ENCODE assay signal across 12 cellular contexts in the genomic region with DNA sequence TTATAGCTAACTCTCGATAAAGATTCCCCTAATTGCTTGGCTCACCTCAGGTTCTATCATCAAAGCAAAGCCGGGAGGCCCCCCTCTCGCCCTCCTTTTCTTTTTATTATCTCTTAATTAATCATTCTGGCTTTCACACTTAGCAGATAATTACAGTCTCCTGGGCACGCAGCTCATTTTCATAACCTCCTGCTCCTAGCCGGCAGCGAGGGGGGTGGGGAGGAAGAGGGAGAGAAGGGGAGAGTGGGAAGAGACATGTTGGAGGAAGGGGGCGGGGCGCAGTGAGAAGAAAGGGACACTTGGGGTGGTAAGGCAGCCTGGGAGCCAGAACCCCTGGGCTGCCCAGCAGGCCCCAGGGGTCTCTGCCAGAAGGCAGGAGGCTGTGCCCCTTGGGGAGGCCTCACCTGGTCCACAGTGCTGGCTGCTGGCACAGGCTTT. TPM values are rescaled to one million over a fixed set of nuclear protein-coding genes. Genes with fewer than 3 reads are reported as not detected.
A peak's percentile ranks its signal among the peaks of the same experiment; 100 is the strongest.
DNase-seq lines count a peak whose midpoint lies in the region; ATAC-seq, FAIRE-seq and TF ChIP-seq lines count a peak whose summit lies in the region.
"Had no signal": no experiment of that assay in that cellular context is flagged by ENCODE, and none has a peak within 500 bp of the region (broad histone marks: within the 10 kb centered on the region; RNA-seq: fewer than 3 reads in every experiment).

No MANE protein-coding gene starts in this region.

- peaks cover 98% of the 10 kb centered on the region for H3K4me1 Mint-ChIP-seq in osteocyte (ENCODE audit: unreplicated experiment)
- H3K4me1 Mint-ChIP-seq in activated CD4-positive, alpha-beta memory T cell treated with anti-CD3 and anti-CD28 coated beads for 36 hours (ENCODE audit: low read depth), result no peaks in the 10 kb centered on the region

- H3K9me3 ChIP-seq in A549 (no peaks in the 10 kb centered on the region), fibroblast of lung (ENCODE audit: control insufficient read depth, insufficient read depth, low read depth, low read length) (no peaks in the 10 kb centered on the region), mucosa of descending colon (no peaks in the 10 kb centered on the region)

- H3K27ac ChIP-seq in A549 (peak overlapping the region; percentile 88 to 98; a peak in 5 of 6 replicates), fibroblast of lung (ENCODE audit: insufficient read depth, low read length) (peak overlapping the region; percentile 86)

- DNase-seq in A549 (ENCODE audit: low read depth in 1 of 2, low spot score in 1 of 2) (no peak), NCI-H82 (lab: John Stamatoyannopoulos, UW) (peak; percentile 92), fibroblast of lung (ENCODE audit: low read depth in 2 of 2) (no peak), osteocyte (ENCODE audit: extremely low spot score, unreplicated experiment) (no peak), G401 (ENCODE audit: low spot score) (no peak), mucosa of descending colon (no peak)
- no peak for DNase-seq in activated CD4-positive, alpha-beta memory T cell treated with anti-CD3 and anti-CD28 coated beads for 36 hours
- DNase-seq: dorsolateral prefrontal cortex, NCI-H2081, RPMI8226 had no signal

- H2AFZ ChIP-seq in fibroblast of lung (ENCODE audit: low read length), result no peak overlapping the region

- POLR2A ChIA-PET in A549 (lab: Yijun Ruan, JAX), result no interaction called here
- POLR2A ChIA-PET in activated CD4-positive, alpha-beta memory T cell treated with anti-CD3 and anti-CD28 coated beads for 36 hours (lab: Charles Lee), result no interaction called here

- peaks cover 81% of the 10 kb centered on the region for H3K79me2 ChIP-seq in fibroblast of lung (ENCODE audit: control insufficient read depth, insufficient read depth, low read length)

- TF ChIP-seq RAD21 in A549 (conservative IDR thresholded peaks at IDR 0.05 in 1 of 2, IDR thresholded peaks at IDR 0.05 in 1 of 2), result no peak

- H3K27me3 ChIP-seq in fibroblast of lung (ENCODE audit: control insufficient read depth, insufficient read depth, low read length), result no peaks in the 10 kb centered on the region

- peaks cover 92% of the 10 kb centered on the region for H3K4me1 ChIP-seq in A549
- peaks cover 84% of the 10 kb centered on the region for H3K4me1 ChIP-seq in fibroblast of lung (ENCODE audit: control insufficient read depth, extremely low read depth, insufficient read depth, low read length)
- peaks cover 8% of the 10 kb centered on the region for H3K4me1 ChIP-seq in mucosa of descending colon (ENCODE audit: low read depth)

- H3K36me3 ChIP-seq in fibroblast of lung (ENCODE audit: control insufficient read depth, insufficient read depth, low read length), result no peaks in the 10 kb centered on the region
- H3K36me3 ChIP-seq in mucosa of descending colon (ENCODE audit: low read depth), result no peaks in the 10 kb centered on the region

- no peak overlapping the region for H3K4me3 ChIP-seq in A549
- H3K4me3 ChIP-seq in fibroblast of lung (replicated peaks in 1 of 4; ENCODE audit: control extremely low read depth in 1 of 4, insufficient read depth in 1 of 4, low read depth in 3 of 4, low read length in 4 of 4), result no peak overlapping the region
- no peak overlapping the region for H3K4me3 ChIP-seq in mucosa of descending colon
- H3K4me3 ChIP-seq: dorsolateral prefrontal cortex had no signal

- no peak for TF ChIP-seq EP300 in A549 (IDR thresholded peaks at IDR 0.05)

- no peak for ATAC-seq in A549
- no peak for ATAC-seq in GM18498 (IDR thresholded peaks at IDR 0.05; ENCODE audit: unreplicated experiment)
- no peak for ATAC-seq in mucosa of descending colon

- intact Hi-C loops in activated CD4-positive, alpha-beta memory T cell treated with anti-CD3 and anti-CD28 coated beads for 36 hours (cut with micrococcal nuclease), result no loop called here
- intact Hi-C loops in mucosa of descending colon (cut with DNase I, micrococcal nuclease), result no loop called here

- no peaks in the 10 kb centered on the region for H4K20me1 ChIP-seq in fibroblast of lung (ENCODE audit: control insufficient read depth, extremely low read depth, insufficient read depth, low read length)

- in situ Hi-C loops in G401 (cut with HindIII; ENCODE audit: low sequenced_read_pairs), result no loop called here

- no peaks in the 10 kb centered on the region for H3K9me3 Mint-ChIP-seq in osteocyte (ENCODE audit: unreplicated experiment)
- no peaks in the 10 kb centered on the region for H3K9me3 Mint-ChIP-seq in activated CD4-positive, alpha-beta memory T cell treated with anti-CD3 and anti-CD28 coated beads for 36 hours

- no peak for TF ChIP-seq POLR2A in A549 (IDR thresholded peaks at IDR 0.05; ENCODE audit: low read length)

- CTCF ChIA-PET in A549 (lab: Yijun Ruan, JAX), result interaction anchor here (0.8 to 49.7 kb wide), 6 partner anchors 13 to 117 kb away, joined by 3 to 1281 read pairs (median 5); a partner anchor contains a TSS
- CTCF ChIA-PET in activated CD4-positive, alpha-beta memory T cell treated with anti-CD3 and anti-CD28 coated beads for 36 hours (lab: Charles Lee), result interaction anchor here (1.7 kb wide), 2 partner anchors 16 to 18 kb away, joined by 4 to 7 read pairs; no protein-coding TSS in a partner anchor

- H3K27ac Mint-ChIP-seq in osteocyte (ENCODE audit: unreplicated experiment), result peak overlapping the region; percentile 96
- no peak overlapping the region for H3K27ac Mint-ChIP-seq in activated CD4-positive, alpha-beta memory T cell treated with anti-CD3 and anti-CD28 coated beads for 36 hours

- WGBS in A549 (ENCODE audit: missing lambda C conversion rate), result 83% methylated on average over 8 of the region's 8 CpGs

- no peak for FAIRE-seq in A549 (lab: Jason Lieb, UNC)
- FAIRE-seq: urothelium cell line had no signal

- TF ChIP-seq CTCF in A549 (IDR thresholded peaks at IDR 0.05), result no peak
- TF ChIP-seq CTCF in fibroblast of lung (conservative IDR thresholded peaks at IDR 0.05 in 1 of 2, IDR thresholded peaks at IDR 0.05 in 1 of 2; ENCODE audit: low read depth in 1 of 2, low read length in 2 of 2), result no peak
- TF ChIP-seq CTCF in osteocyte (IDR thresholded peaks at IDR 0.05), result no peak
- TF ChIP-seq CTCF in mucosa of descending colon (IDR thresholded peaks at IDR 0.05), result no peak

- H3K9ac ChIP-seq in fibroblast of lung (ENCODE audit: insufficient read depth, low read length), result no peak overlapping the region

- H3K4me3 Mint-ChIP-seq in osteocyte (ENCODE audit: unreplicated experiment), result peak overlapping the region; percentile 41
- H3K4me3 Mint-ChIP-seq in activated CD4-positive, alpha-beta memory T cell treated with anti-CD3 and anti-CD28 coated beads for 36 hours, result no peak overlapping the region

- H3K4me2 ChIP-seq in A549 (peak overlapping the region; percentile 76), fibroblast of lung (ENCODE audit: extremely low read depth, insufficient read depth, low read length) (peak overlapping the region; percentile 41)

- H3K36me3 Mint-ChIP-seq in osteocyte (ENCODE audit: unreplicated experiment), result peaks cover 9% of the 10 kb centered on the region
- H3K36me3 Mint-ChIP-seq in activated CD4-positive, alpha-beta memory T cell treated with anti-CD3 and anti-CD28 coated beads for 36 hours, result no peaks in the 10 kb centered on the region

- H3K27me3 Mint-ChIP-seq in osteocyte (ENCODE audit: unreplicated experiment), result no peaks in the 10 kb centered on the region
- H3K27me3 Mint-ChIP-seq in activated CD4-positive, alpha-beta memory T cell treated with anti-CD3 and anti-CD28 coated beads for 36 hours, result peaks cover 12% of the 10 kb centered on the region

TF ChIP-seq in A549, 52 proteins besides CTCF, POLR2A, EP300 and RAD21:
- TF ChIP-seq HOXA7 (CRISPR knock-in tag; IDR thresholded peaks at IDR 0.05), result no peak

RNA-seq across cellular contexts. Expression of a gene that starts 14.5 kb away (rescaled TPM):
- 18.7 and 26.2 TPM in 2 replicates for polyA plus RNA-seq in A549 (2011; rRNA removed)
- polyA plus RNA-seq in A549 (2012; cell fraction: cytosol; rRNA removed), result 18.7 and 25.7 TPM in 2 replicates
- polyA plus RNA-seq in A549 (2012; cell fraction: nucleus; rRNA removed), result 56.7 and 57.8 TPM in 2 replicates
- 41.3 to 43.8 TPM (median 41.3 TPM) in 3 replicates for polyA plus RNA-seq in A549 (2017; fragmentation: RNase III; extraction: RNeasy Plus Mini Kit Qiagen cat#74134 plus additional on column Dnase treatment)
- 41.2 and 49.0 TPM in 2 replicates for polyA minus RNA-seq in A549 (2011; rRNA and poly(A)+ RNA removed)
- total RNA-seq in fibroblast of lung, result 83.0 and 123 TPM in 2 replicates
- 42.2 and 55.5 TPM in 2 replicates for polyA plus RNA-seq in fibroblast of lung
- polyA plus RNA-seq in fibroblast of lung (2012), result 57.7 and 93.5 TPM in 2 replicates
- 192 and 249 TPM in 2 replicates for polyA minus RNA-seq in fibroblast of lung (ENCODE audit: low replicate concordance)
- total RNA-seq in osteocyte, result 122 TPM in 2 replicates
- 29.9 and 31.1 TPM in 2 replicates for total RNA-seq in G401 (2014; rRNA removed; shearing (Covaris generic))
- total RNA-seq in activated CD4-positive, alpha-beta memory T cell treated with anti-CD3 and anti-CD28 coated beads for 36 hours, result not detected
- total RNA-seq in mucosa of descending colon, result 10 to 100 TPM in 2 of 3 donors, 1 to 10 TPM in 1; 3.4 to 29.5 (median 13.5) TPM

Comparison
In these comparisons a context has a peak if more than half of its experiments do, and no peak if none do; other contexts are left out.
1. RNA of a gene that starts 14.5 kb away (total RNA-seq): 83.0 to 123 TPM in fibroblast of lung, 122 TPM in osteocyte, 29.9 to 31.1 TPM in G401 and 3.4 to 29.5 TPM in mucosa of descending colon; not detected in activated CD4-positive, alpha-beta memory T cell treated with anti-CD3 and anti-CD28 coated beads for 36 hours; every median in the first group is over 4 times any median in the second.